In the genomic region with DNA sequence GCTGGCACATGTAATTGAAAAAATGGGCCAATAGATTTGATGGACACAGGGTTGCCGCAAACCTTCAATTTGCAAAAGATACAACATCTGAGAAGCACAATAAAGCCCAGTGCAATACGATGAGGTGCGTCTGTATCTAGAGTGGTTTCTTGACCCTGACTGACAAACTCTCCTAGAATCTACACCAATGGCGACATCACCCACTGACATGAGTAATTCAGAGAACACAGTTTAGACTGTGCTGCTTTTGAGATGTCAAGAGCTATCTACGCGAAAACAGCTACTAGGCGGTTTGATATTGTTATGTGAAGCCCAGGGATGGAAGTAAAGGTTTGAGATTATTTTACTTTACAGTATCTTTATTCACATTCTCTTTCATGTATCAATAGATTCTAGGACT, we compare ENCODE assay signal across 19 cellular contexts.
"Had no signal": no experiment of that assay in that cellular context is flagged by ENCODE, and none has a peak within 500 bp of the region (broad histone marks: within the 10 kb centered on the region; RNA-seq: fewer than 3 reads in every experiment).

No MANE protein-coding gene starts in this region.

- H3K9me2 ChIP-seq: SK-N-SH had no signal

- DNase-seq: IMR-90, Kasumi-1, NCI-H1092, NCI-H1105 treated with DMSO at 0.1 percent for 48 hours, NCI-H1417 treated with DMSO at 0.1 percent for 48 hours, NCI-H146, NCI-H1694 treated with DMSO at 0.1 percent for 48 hours, NCI-H1930, NCI-H2081, NCI-H2107, NCI-H2227 treated with DMSO at 0.1 percent for 48 hours, NCI-H524 treated with DMSO at 0.1 percent for 48 hours, NCI-H69, NCI-H774, RPMI8226, SK-N-SH had no signal

- FAIRE-seq: HepG2, RCC 7860 had no signal

- ATAC-seq: HepG2 had no signal

- H3K27ac ChIP-seq: KMS-11 had no signal

- H3K4me2 ChIP-seq: KMS-11, SK-N-SH had no signal

- H3K9ac ChIP-seq: KMS-11, SK-N-SH had no signal
